1 cellular context compared by ENCODE assay signal in genomic region chr12:53063708-53064612, GRCh38.
TF ChIP-seq lines count a peak whose summit lies in the region.

No MANE protein-coding gene starts in this region.

TF ChIP-seq in WTC11, 78 proteins besides CTCF, POLR2A, EP300 and RAD21 (continued from another document):
- no peak for TF ChIP-seq IRF1 (CRISPR knock-in tag; IDR thresholded peaks at IDR 0.05)
- TF ChIP-seq NR1H2 (CRISPR knock-in tag; IDR thresholded peaks at IDR 0.05), result no peak
- TF ChIP-seq NFATC4 (CRISPR knock-in tag; IDR thresholded peaks at IDR 0.05), result no peak
- no peak for TF ChIP-seq EMX1 (CRISPR knock-in tag; IDR thresholded peaks at IDR 0.05)
- TF ChIP-seq SP1 (CRISPR knock-in tag; conservative IDR thresholded peaks at IDR 0.05), result no peak
- TF ChIP-seq PREB (CRISPR knock-in tag; IDR thresholded peaks at IDR 0.05; ENCODE audit: borderline replicate concordance), result no peak
- no peak for TF ChIP-seq FOXP1 (CRISPR knock-in tag; IDR thresholded peaks at IDR 0.05; ENCODE audit: borderline replicate concordance)
- TF ChIP-seq ZNF317 (CRISPR knock-in tag; IDR thresholded peaks at IDR 0.05; ENCODE audit: borderline replicate concordance, low read depth), result no peak
- no peak for TF ChIP-seq MLX (CRISPR knock-in tag; IDR thresholded peaks at IDR 0.05)
- TF ChIP-seq NR3C1 (CRISPR knock-in tag; conservative IDR thresholded peaks at IDR 0.05; ENCODE audit: low read depth), result no peak
- TF ChIP-seq JAZF1 (CRISPR knock-in tag; IDR thresholded peaks at IDR 0.05), result no peak
- TF ChIP-seq ZNF423 (CRISPR knock-in tag; IDR thresholded peaks at IDR 0.05), result no peak
- no peak for TF ChIP-seq USF2 (CRISPR knock-in tag; IDR thresholded peaks at IDR 0.05)
- no peak for TF ChIP-seq HMGXB4 (CRISPR knock-in tag; IDR thresholded peaks at IDR 0.05)
- TF ChIP-seq MXD4 (CRISPR knock-in tag; IDR thresholded peaks at IDR 0.05; ENCODE audit: borderline replicate concordance), result no peak
